ENCODE assay signal across 11 cellular contexts in the genomic region with DNA sequence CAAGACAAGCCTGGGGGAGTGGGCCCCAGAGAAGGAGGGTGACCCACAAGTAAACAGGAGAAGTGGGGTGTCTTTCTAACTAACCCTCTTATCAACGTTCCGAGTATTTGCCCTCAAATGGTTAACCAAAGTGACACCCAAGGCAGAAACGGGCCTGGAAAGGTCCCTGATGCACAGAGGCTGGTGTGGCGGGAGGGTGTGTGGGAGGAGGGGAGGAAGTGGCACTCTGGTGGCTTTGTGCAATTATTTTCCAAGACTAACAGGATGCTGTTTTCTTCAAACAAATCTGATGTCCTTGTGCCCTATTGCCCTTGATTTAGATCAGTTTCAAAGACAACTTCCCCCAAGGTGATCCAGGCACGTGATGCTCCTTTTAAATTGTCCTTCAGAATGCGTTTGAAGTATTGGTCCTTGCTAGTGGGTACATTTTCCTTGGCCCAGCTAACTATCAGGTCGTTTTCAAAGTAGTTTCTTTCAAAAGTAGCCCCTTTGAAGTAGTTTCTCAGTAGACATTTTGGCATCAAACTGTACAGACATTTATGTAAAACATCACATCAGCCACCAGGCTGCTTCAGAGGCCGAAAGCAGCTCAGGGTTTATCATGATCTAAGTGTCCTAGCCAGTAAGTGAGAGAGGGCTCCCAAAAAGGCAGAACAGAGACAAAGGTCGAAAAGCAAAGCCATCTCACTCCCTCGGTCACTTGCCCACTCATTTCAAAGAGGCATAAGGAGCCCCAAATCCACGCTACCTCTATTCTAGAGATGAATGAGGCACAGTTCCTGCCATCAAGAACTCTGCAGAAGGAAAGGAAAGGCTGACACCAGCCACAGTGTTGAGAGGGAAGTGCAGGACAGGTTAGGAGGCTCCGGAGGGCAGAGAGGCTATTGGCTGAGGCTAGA.
DNase-seq lines count a peak whose midpoint lies in the region; ATAC-seq and TF ChIP-seq lines count a peak whose summit lies in the region.
"Had no signal": no experiment of that assay in that cellular context is flagged by ENCODE, and none has a peak within 500 bp of the region (broad histone marks: within the 10 kb centered on the region; RNA-seq: fewer than 3 reads in every experiment).

No MANE protein-coding gene starts in this region.

- peak; percentile 16 for ATAC-seq in mucosa of descending colon
- peak; percentile 79 for ATAC-seq in upper lobe of right lung
- ATAC-seq in GM18519 (IDR thresholded peaks at IDR 0.05; ENCODE audit: low FRiP score, unreplicated experiment), result no peak
- no peak for ATAC-seq in GM21526 (IDR thresholded peaks at IDR 0.05; ENCODE audit: low FRiP score, unreplicated experiment)
- ATAC-seq: gastrocnemius medialis had no signal

- no peak overlapping the region for H3K27ac ChIP-seq in upper lobe of right lung
- H3K27ac ChIP-seq: gastrocnemius medialis had no signal

- peak; percentile 61 for DNase-seq in activated naive CD4-positive, alpha-beta T cell treated with Interleukin-2 at 50 U/mL for 16 hours
- DNase-seq in activated naive CD4-positive, alpha-beta T cell (lab: John Stamatoyannopoulos, UW), result no peak
- peak; percentile 40 for DNase-seq in activated T-cell treated with anti-CD3 and anti-CD28 coated beads, Interleukin-2, amount 50 U/mL, for 1 hour
- DNase-seq in mucosa of descending colon (no peak), upper lobe of right lung (peak; percentile 80), NCI-H1694 (lab: John Stamatoyannopoulos, UW) (no peak)
- DNase-seq: gastrocnemius medialis, mesenchymal stem cell, NCI-H2029 treated with DMSO at 0.1 percent for 48 hours had no signal

- H3K4me3 ChIP-seq in mucosa of descending colon (no peak overlapping the region), upper lobe of right lung (no peak overlapping the region)
- H3K4me3 ChIP-seq: gastrocnemius medialis had no signal

- peaks cover 10% of the 10 kb centered on the region for H3K4me1 ChIP-seq in mucosa of descending colon (ENCODE audit: low read depth)
- H3K4me1 ChIP-seq in upper lobe of right lung, result peaks cover 17% of the 10 kb centered on the region
- H3K4me1 ChIP-seq: gastrocnemius medialis had no signal

- intact Hi-C loops in mucosa of descending colon (cut with DNase I, micrococcal nuclease), result no loop called here
- intact Hi-C loops in upper lobe of right lung (cut with DNase I), result no loop called here

- H3K9me3 ChIP-seq in mucosa of descending colon (no peaks in the 10 kb centered on the region), upper lobe of right lung (no peaks in the 10 kb centered on the region)
- H3K9me3 ChIP-seq: gastrocnemius medialis had no signal

- H3K36me3 ChIP-seq in mucosa of descending colon (ENCODE audit: low read depth), result no peaks in the 10 kb centered on the region
- H3K36me3 ChIP-seq in upper lobe of right lung, result no peaks in the 10 kb centered on the region
- H3K36me3 ChIP-seq: gastrocnemius medialis had no signal

- TF ChIP-seq CTCF in mucosa of descending colon (IDR thresholded peaks at IDR 0.05) (no peak), upper lobe of right lung (IDR thresholded peaks at IDR 0.05) (no peak)

- no peaks in the 10 kb centered on the region for H3K27me3 ChIP-seq in upper lobe of right lung
- H3K27me3 ChIP-seq: gastrocnemius medialis had no signal

Comparison
In these comparisons a context has a peak if more than half of its experiments do, and no peak if none do; other contexts are left out.
1. DNase-seq: peak in activated naive CD4-positive, alpha-beta T cell treated with Interleukin-2 at 50 U/mL for 16 hours (single experiment), activated T-cell treated with anti-CD3 and anti-CD28 coated beads, Interleukin-2, amount 50 U/mL, for 1 hour (single experiment) and upper lobe of right lung (single experiment); none in activated naive CD4-positive, alpha-beta T cell (0 of 4), mucosa of descending colon (0 of 3) and NCI-H1694 (single experiment).
2. ATAC-seq: peak in mucosa of descending colon (single experiment) and upper lobe of right lung (single experiment); none in GM18519 (single experiment) and GM21526 (single experiment).